ENCODE assay signal across 16 cellular contexts in the genomic region with DNA sequence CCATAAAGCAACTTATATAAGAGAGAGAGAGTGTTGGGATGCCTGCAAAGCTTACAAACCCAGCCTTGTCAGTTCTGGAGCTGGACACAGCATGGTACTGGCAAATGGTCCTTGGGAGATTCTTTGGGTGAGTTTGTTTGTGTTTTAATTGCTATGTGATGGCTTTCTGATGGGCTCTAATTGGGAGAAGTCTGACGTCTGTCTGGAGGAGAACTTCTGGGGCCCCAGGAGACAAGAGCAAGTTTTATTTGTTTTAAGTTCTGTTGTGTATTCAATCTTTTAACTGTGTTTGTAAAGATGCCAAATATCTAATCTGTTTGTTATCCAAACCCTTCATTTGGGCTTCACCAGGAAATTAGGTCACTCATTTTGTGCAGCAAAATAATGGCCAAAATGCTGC. TPM values are rescaled to one million over a fixed set of nuclear protein-coding genes. Genes with fewer than 3 reads are reported as not detected.
DNase-seq lines count a peak whose midpoint lies in the region; ATAC-seq and TF ChIP-seq lines count a peak whose summit lies in the region.
"Had no signal": no experiment of that assay in that cellular context is flagged by ENCODE, and none has a peak within 500 bp of the region (broad histone marks: within the 10 kb centered on the region; RNA-seq: fewer than 3 reads in every experiment).

No MANE protein-coding gene starts in this region.

- H3K4me1 ChIP-seq in adipocyte (ENCODE audit: control insufficient read depth, insufficient read depth, low read length): peaks cover 14% of the 10 kb centered on the region
- H3K4me1 ChIP-seq: HAP-1, SJCRH30, uterus had no signal

- peaks cover 78% of the 10 kb centered on the region for H3K36me3 ChIP-seq in adipocyte (ENCODE audit: control insufficient read depth, insufficient read depth, low read length, severe bottlenecking)
- H3K36me3 ChIP-seq: HAP-1, SJCRH30, uterus had no signal

- H3K4me3 ChIP-seq in adipocyte (ENCODE audit: low read length): no peak overlapping the region
- no peak overlapping the region for H3K4me3 ChIP-seq in fibroblast of pulmonary artery (replicated peaks; ENCODE audit: low read depth, low read length)
- H3K4me3 ChIP-seq: HAP-1, SJCRH30, uterus had no signal

- TF ChIP-seq CTCF in fibroblast of pulmonary artery (IDR thresholded peaks at IDR 0.05; ENCODE audit: low read length, missing control alignments): no peak

- no peaks in the 10 kb centered on the region for H3K9me3 ChIP-seq in adipocyte (ENCODE audit: control insufficient read depth, low read length)
- H3K9me3 ChIP-seq: HAP-1, SJCRH30, uterus had no signal

- intact Hi-C loops in sciatic nerve (cut with DNase I): no loop called here

- no peak overlapping the region for H3K9ac ChIP-seq in adipocyte (ENCODE audit: low read length)

- DNase-seq in EH (ENCODE audit: low read depth) (peak; percentile 88), adipocyte (ENCODE audit: low read depth) (peak; percentile 41), fibroblast of pulmonary artery (ENCODE audit: low read depth) (peak; percentile 69), sciatic nerve (ENCODE audit: low spot score) (no peak), NCI-H510A treated with DMSO at 0.1 percent for 48 hours (lab: John Stamatoyannopoulos, UW) (no peak)
- DNase-seq: activated CD4-positive, alpha-beta memory T cell treated with anti-CD3 and anti-CD28 coated beads for 36 hours; effector CD8-positive, alpha-beta T cell; natural killer cell; NCI-H2029; stimulated activated CD4-positive, alpha-beta T cell treated with anti-CD3 and anti-CD28 coated beads, Interleukin-4, amount 100 ng/mL, for 1 hour; uterus had no signal

- peak; percentile 35 for ATAC-seq in sciatic nerve
- ATAC-seq in HG03469 (IDR thresholded peaks at IDR 0.05; ENCODE audit: unreplicated experiment): no peak
- no peak for ATAC-seq in GM21717 (IDR thresholded peaks at IDR 0.05; ENCODE audit: unreplicated experiment)
- ATAC-seq: natural killer cell had no signal

- no peaks in the 10 kb centered on the region for H3K27me3 ChIP-seq in adipocyte (replicated peaks; ENCODE audit: control insufficient read depth, insufficient read depth, low read length)
- H3K27me3 ChIP-seq: SJCRH30, uterus had no signal

RNA-seq across cellular contexts. Expression of gene AFAP1L1, which starts 50.3 kb away (rescaled TPM):
- 54.8 TPM for total RNA-seq in sciatic nerve
- total RNA-seq: activated CD4-positive, alpha-beta memory T cell treated with anti-CD3 and anti-CD28 coated beads for 36 hours; activated T-helper 1 cell treated with anti-CD3 and anti-CD28 coated beads, Interleukin-12 subunit alpha, Interleukin-12 subunit beta, Interleukin-2, Interleukin-4 antibody, amounts not matched to agents 30 ng/mL and 10 ng/mL and 1 ng/mL, durations not matched to agents 14 hours and 24 hours and 36 hours had no signal

Comparison
In these comparisons a context has a peak if more than half of its experiments do, and no peak if none do; other contexts are left out.
1. DNase-seq: peak in EH (single experiment), adipocyte (single experiment) and fibroblast of pulmonary artery (single experiment); none in sciatic nerve (single experiment) and NCI-H510A treated with DMSO at 0.1 percent for 48 hours (single experiment).